ENCODE assay signal across 1 cellular context in the genomic region with DNA sequence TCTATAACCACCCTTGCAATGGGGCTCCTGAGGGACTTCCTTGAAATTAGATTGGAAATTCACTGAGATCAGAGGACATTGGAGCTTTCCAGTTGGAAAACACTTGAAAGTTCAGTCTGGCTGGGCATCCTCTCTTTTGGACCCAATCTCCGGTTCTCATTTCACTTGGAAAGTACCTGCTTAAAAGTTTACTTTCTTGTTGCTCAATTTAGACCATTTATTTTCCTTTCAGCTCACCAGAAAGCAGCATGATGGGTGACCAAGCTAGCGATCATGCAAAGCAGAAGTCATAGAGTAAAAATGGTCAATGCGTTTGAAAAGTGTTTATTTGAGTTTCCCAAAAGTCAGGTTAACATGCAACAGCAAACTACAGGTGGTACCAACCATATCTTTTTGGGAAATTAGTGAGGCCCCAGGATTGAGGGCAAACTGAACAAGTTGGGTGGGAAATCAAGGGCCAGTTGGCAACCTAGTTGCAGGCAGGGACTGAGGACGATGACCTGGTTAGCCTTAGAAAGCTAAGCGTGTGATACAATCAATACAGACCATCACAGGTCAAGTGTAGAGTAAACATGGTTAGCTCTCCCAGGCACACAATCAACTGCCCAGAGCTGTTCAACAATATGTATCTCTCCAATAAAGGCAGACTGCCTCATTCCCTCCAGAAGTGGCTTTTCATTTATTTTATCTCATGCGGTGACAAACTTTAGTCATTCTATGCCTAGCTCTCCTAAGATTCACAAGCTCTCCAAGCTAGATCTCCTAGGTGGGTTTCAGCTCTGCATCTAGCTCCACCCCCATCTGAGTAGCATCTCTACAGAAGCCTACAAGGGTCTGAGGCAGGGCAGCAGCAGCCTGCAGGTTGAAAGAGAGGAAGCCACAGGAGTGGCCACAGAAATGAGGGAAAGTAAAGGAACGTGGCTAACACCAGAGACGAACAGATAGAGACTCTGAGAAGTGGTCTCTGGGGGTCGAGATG.
A peak's percentile ranks its signal among the peaks of the same experiment; 100 is the strongest.
TF ChIP-seq lines count a peak whose summit lies in the region.

No MANE protein-coding gene starts in this region.

TF ChIP-seq in HepG2, 621 proteins besides CTCF, POLR2A, EP300 and RAD21 (continues in another document):
- TF ChIP-seq, protein P1, sequence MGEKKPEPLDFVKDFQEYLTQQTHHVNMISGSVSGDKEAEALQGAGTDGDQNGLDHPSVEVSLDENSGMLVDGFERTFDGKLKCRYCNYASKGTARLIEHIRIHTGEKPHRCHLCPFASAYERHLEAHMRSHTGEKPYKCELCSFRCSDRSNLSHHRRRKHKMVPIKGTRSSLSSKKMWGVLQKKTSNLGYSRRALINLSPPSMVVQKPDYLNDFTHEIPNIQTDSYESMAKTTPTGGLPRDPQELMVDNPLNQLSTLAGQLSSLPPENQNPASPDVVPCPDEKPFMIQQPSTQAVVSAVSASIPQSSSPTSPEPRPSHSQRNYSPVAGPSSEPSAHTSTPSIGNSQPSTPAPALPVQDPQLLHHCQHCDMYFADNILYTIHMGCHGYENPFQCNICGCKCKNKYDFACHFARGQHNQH (CRISPR knock-in tag; IDR thresholded peaks at IDR 0.05) = no peak
- TF ChIP-seq KLF13 (CRISPR knock-in tag; IDR thresholded peaks at IDR 0.05) (no peak), SRY (CRISPR knock-in tag; IDR thresholded peaks at IDR 0.05) (no peak), HMG20B (CRISPR knock-in tag; conservative IDR thresholded peaks at IDR 0.05) (peak; percentile 62; the same call in 1 of the 2 replicates), MTERF4 (CRISPR knock-in tag; IDR thresholded peaks at IDR 0.05) (no peak), ZNF30 (CRISPR knock-in tag; IDR thresholded peaks at IDR 0.05) (no peak), ZNF274 (CRISPR knock-in tag; IDR thresholded peaks at IDR 0.05) (no peak), MXD4 (CRISPR knock-in tag; IDR thresholded peaks at IDR 0.05) (no peak), ZBTB1 (CRISPR knock-in tag; IDR thresholded peaks at IDR 0.05; ENCODE audit: borderline replicate concordance) (no peak), ZSCAN12 (CRISPR knock-in tag; IDR thresholded peaks at IDR 0.05) (no peak), ZNF101 (CRISPR knock-in tag; IDR thresholded peaks at IDR 0.05; ENCODE audit: borderline replicate concordance, low read depth) (no peak), ZNF850 (CRISPR knock-in tag; conservative IDR thresholded peaks at IDR 0.05) (no peak), ZNF589 (CRISPR knock-in tag; conservative IDR thresholded peaks at IDR 0.05) (no peak), ISL2 (CRISPR knock-in tag; IDR thresholded peaks at IDR 0.05) (no peak), HOXA9 (CRISPR knock-in tag; IDR thresholded peaks at IDR 0.05; ENCODE audit: borderline replicate concordance) (no peak), EEA1 (CRISPR knock-in tag; IDR thresholded peaks at IDR 0.05; ENCODE audit: borderline replicate concordance) (no peak), HHEX (CRISPR knock-in tag; IDR thresholded peaks at IDR 0.05) (peak; percentile 99), PLSCR1 (CRISPR knock-in tag; IDR thresholded peaks at IDR 0.05; ENCODE audit: borderline replicate concordance) (no peak), AKNA (CRISPR knock-in tag; IDR thresholded peaks at IDR 0.05; ENCODE audit: borderline replicate concordance) (no peak), ZSCAN31 (CRISPR knock-in tag; IDR thresholded peaks at IDR 0.05; ENCODE audit: low read depth) (no peak), NONO (IDR thresholded peaks at IDR 0.05) (no peak), NONO (CRISPR knock-in tag; conservative IDR thresholded peaks at IDR 0.05) (no peak), ZNF451 (CRISPR knock-in tag; IDR thresholded peaks at IDR 0.05) (no peak), HMG20A (CRISPR knock-in tag; IDR thresholded peaks at IDR 0.05; ENCODE audit: borderline replicate concordance) (peak; percentile 70; the same call in 1 of the 2 replicates), ADNP (CRISPR knock-in tag; IDR thresholded peaks at IDR 0.05) (no peak), TEAD2 (CRISPR knock-in tag; IDR thresholded peaks at IDR 0.05) (no peak), NR2F6 (IDR thresholded peaks at IDR 0.05) (peak; percentile 98), NR2F6 (CRISPR knock-in tag; IDR thresholded peaks at IDR 0.05) (peak; percentile 91), PITX1 (CRISPR knock-in tag; IDR thresholded peaks at IDR 0.05) (peak; percentile 91), ZNF629 (CRISPR knock-in tag; conservative IDR thresholded peaks at IDR 0.05) (no peak), ZNF556 (CRISPR knock-in tag; IDR thresholded peaks at IDR 0.05; ENCODE audit: borderline replicate concordance) (peak; percentile 65; the same call in 1 of the 2 replicates), SMC3 (IDR thresholded peaks at IDR 0.05; ENCODE audit: low read length) (no peak), CAMTA2 (CRISPR knock-in tag; IDR thresholded peaks at IDR 0.05; ENCODE audit: borderline replicate concordance) (no peak), ARNT2 (CRISPR knock-in tag; IDR thresholded peaks at IDR 0.05; ENCODE audit: low read depth) (no peak), ZNF232 (CRISPR knock-in tag; IDR thresholded peaks at IDR 0.05; ENCODE audit: borderline replicate concordance) (no peak), REPIN1 (CRISPR knock-in tag; IDR thresholded peaks at IDR 0.05; ENCODE audit: borderline replicate concordance, low read depth) (no peak)
- TF ChIP-seq, protein P2, sequence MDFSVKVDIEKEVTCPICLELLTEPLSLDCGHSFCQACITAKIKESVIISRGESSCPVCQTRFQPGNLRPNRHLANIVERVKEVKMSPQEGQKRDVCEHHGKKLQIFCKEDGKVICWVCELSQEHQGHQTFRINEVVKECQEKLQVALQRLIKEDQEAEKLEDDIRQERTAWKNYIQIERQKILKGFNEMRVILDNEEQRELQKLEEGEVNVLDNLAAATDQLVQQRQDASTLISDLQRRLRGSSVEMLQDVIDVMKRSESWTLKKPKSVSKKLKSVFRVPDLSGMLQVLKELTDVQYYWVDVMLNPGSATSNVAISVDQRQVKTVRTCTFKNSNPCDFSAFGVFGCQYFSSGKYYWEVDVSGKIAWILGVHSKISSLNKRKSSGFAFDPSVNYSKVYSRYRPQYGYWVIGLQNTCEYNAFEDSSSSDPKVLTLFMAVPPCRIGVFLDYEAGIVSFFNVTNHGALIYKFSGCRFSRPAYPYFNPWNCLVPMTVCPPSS (IDR thresholded peaks at IDR 0.05) = no peak
- TF ChIP-seq, protein P3, sequence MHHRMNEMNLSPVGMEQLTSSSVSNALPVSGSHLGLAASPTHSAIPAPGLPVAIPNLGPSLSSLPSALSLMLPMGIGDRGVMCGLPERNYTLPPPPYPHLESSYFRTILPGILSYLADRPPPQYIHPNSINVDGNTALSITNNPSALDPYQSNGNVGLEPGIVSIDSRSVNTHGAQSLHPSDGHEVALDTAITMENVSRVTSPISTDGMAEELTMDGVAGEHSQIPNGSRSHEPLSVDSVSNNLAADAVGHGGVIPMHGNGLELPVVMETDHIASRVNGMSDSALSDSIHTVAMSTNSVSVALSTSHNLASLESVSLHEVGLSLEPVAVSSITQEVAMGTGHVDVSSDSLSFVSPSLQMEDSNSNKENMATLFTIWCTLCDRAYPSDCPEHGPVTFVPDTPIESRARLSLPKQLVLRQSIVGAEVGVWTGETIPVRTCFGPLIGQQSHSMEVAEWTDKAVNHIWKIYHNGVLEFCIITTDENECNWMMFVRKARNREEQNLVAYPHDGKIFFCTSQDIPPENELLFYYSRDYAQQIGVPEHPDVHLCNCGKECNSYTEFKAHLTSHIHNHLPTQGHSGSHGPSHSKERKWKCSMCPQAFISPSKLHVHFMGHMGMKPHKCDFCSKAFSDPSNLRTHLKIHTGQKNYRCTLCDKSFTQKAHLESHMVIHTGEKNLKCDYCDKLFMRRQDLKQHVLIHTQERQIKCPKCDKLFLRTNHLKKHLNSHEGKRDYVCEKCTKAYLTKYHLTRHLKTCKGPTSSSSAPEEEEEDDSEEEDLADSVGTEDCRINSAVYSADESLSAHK (CRISPR knock-in tag; IDR thresholded peaks at IDR 0.05; ENCODE audit: borderline replicate concordance) = no peak
- TF ChIP-seq, protein P4, sequence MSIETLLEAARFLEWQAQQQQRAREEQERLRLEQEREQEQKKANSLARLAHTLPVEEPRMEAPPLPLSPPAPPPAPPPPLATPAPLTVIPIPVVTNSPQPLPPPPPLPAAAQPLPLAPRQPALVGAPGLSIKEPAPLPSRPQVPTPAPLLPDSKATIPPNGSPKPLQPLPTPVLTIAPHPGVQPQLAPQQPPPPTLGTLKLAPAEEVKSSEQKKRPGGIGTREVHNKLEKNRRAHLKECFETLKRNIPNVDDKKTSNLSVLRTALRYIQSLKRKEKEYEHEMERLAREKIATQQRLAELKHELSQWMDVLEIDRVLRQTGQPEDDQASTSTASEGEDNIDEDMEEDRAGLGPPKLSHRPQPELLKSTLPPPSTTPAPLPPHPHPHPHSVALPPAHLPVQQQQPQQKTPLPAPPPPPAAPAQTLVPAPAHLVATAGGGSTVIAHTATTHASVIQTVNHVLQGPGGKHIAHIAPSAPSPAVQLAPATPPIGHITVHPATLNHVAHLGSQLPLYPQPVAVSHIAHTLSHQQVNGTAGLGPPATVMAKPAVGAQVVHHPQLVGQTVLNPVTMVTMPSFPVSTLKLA (IDR thresholded peaks at IDR 0.05) = no peak
- TF ChIP-seq, protein P5, sequence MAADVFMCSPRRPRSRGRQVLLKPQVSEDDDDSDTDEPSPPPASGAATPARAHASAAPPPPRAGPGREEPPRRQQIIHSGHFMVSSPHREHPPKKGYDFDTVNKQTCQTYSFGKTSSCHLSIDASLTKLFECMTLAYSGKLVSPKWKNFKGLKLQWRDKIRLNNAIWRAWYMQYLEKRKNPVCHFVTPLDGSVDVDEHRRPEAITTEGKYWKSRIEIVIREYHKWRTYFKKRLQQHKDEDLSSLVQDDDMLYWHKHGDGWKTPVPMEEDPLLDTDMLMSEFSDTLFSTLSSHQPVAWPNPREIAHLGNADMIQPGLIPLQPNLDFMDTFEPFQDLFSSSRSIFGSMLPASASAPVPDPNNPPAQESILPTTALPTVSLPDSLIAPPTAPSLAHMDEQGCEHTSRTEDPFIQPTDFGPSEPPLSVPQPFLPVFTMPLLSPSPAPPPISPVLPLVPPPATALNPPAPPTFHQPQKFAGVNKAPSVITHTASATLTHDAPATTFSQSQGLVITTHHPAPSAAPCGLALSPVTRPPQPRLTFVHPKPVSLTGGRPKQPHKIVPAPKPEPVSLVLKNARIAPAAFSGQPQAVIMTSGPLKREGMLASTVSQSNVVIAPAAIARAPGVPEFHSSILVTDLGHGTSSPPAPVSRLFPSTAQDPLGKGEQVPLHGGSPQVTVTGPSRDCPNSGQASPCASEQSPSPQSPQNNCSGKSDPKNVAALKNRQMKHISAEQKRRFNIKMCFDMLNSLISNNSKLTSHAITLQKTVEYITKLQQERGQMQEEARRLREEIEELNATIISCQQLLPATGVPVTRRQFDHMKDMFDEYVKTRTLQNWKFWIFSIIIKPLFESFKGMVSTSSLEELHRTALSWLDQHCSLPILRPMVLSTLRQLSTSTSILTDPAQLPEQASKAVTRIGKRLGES (CRISPR knock-in tag; IDR thresholded peaks at IDR 0.05; ENCODE audit: borderline replicate concordance) = no peak
- TF ChIP-seq, protein P6, sequence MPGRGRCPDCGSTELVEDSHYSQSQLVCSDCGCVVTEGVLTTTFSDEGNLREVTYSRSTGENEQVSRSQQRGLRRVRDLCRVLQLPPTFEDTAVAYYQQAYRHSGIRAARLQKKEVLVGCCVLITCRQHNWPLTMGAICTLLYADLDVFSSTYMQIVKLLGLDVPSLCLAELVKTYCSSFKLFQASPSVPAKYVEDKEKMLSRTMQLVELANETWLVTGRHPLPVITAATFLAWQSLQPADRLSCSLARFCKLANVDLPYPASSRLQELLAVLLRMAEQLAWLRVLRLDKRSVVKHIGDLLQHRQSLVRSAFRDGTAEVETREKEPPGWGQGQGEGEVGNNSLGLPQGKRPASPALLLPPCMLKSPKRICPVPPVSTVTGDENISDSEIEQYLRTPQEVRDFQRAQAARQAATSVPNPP (CRISPR knock-in tag; IDR thresholded peaks at IDR 0.05) = no peak
